Comparison of ENCODE assay signal across 26 cellular contexts in genomic region chr12:127558363-127558762, GRCh38.
DNase-seq lines count a peak whose midpoint lies in the region; ATAC-seq and TF ChIP-seq lines count a peak whose summit lies in the region.
"Had no signal": no experiment of that assay in that cellular context is flagged by ENCODE, and none has a peak within 500 bp of the region (broad histone marks: within the 10 kb centered on the region; RNA-seq: fewer than 3 reads in every experiment).

No MANE protein-coding gene starts in this region.

- DNase-seq in NCI-H1092 treated with DMSO at 0.1 percent for 48 hours (lab: John Stamatoyannopoulos, UW) = peak; percentile 16
- no peak for DNase-seq in NCI-H1092 (lab: John Stamatoyannopoulos, UW)
- no peak for DNase-seq in HFFc6
- DNase-seq in SHP77 treated with DMSO at 0.1 percent for 48 hours (lab: John Stamatoyannopoulos, UW) = peak; percentile 78
- peak; percentile 7 for DNase-seq in astrocyte of the spinal cord (ENCODE audit: low read depth, low spot score)
- no peak for DNase-seq in GM10266 (ENCODE audit: extremely low spot score)
- DNase-seq in GF-D8 (lab: John Stamatoyannopoulos, UW) = no peak
- DNase-seq: 8988T; activated CD4-positive, alpha-beta T cell treated with anti-CD3 and anti-CD28 coated beads for 1 hour; activated naive CD4-positive, alpha-beta T cell treated with anti-CD3 and anti-CD28 coated beads for 36 hours; activated T-cell treated with anti-CD3 and anti-CD28 coated beads for 4 hours; AML-193; DND-41; foreskin melanocyte; immature natural killer cell; Kasumi-1; left lung; NCI-H1417 treated with DMSO at 0.1 percent for 48 hours; pancreas; right lobe of liver; substantia nigra; upper lobe of right lung had no signal

- peak overlapping the region; percentile 72 for H3K27ac Mint-ChIP-seq in HFFc6
- H3K27ac Mint-ChIP-seq: nephron had no signal

- TF ChIP-seq CTCF in HFFc6 (IDR thresholded peaks at IDR 0.05) = no peak
- no peak for TF ChIP-seq CTCF in astrocyte of the spinal cord (IDR thresholded peaks at IDR 0.05; ENCODE audit: low read depth, low read length)
- TF ChIP-seq CTCF in GM10266 (IDR thresholded peaks at IDR 0.05; ENCODE audit: control insufficient read depth, insufficient read depth, low read depth, missing control alignments) = no peak

- no peak for ATAC-seq in GM21576 (IDR thresholded peaks at IDR 0.05; ENCODE audit: unreplicated experiment)
- ATAC-seq: left lung, pancreas, right lobe of liver, upper lobe of right lung had no signal

- no peaks in the 10 kb centered on the region; the same call in 1 of the 2 replicates for H3K9me3 Mint-ChIP-seq in HFFc6
- H3K9me3 Mint-ChIP-seq: nephron had no signal

- no peak overlapping the region for H3K4me3 ChIP-seq in astrocyte of the spinal cord (ENCODE audit: low read depth, low read length)
- H3K4me3 ChIP-seq: hepatocyte, left lung, pancreas, right lobe of liver, upper lobe of right lung had no signal

- in situ Hi-C loops in astrocyte of the spinal cord (cut with HindIII; ENCODE audit: low sequenced_read_pairs) = no loop called here

- H3K27me3 Mint-ChIP-seq in HFFc6 (ENCODE audit: insufficient read depth) = no peaks in the 10 kb centered on the region; the same call in 1 of the 2 replicates
- H3K27me3 Mint-ChIP-seq: central memory CD8-positive, alpha-beta T cell had no signal

- H3K4me1 Mint-ChIP-seq in HFFc6 (ENCODE audit: low read depth) = peaks cover 72% of the 10 kb centered on the region
- H3K4me1 Mint-ChIP-seq: central memory CD8-positive, alpha-beta T cell had no signal

- H3K4me3 Mint-ChIP-seq in HFFc6 = no peak overlapping the region
- H3K4me3 Mint-ChIP-seq: activated naive CD4-positive, alpha-beta T cell treated with anti-CD3 and anti-CD28 coated beads for 36 hours; central memory CD8-positive, alpha-beta T cell; nephron had no signal

- H3K36me3 Mint-ChIP-seq in HFFc6 (ENCODE audit: low read depth) = no peaks in the 10 kb centered on the region
- H3K36me3 Mint-ChIP-seq: immature natural killer cell had no signal

Comparison
In these comparisons a context has a peak if more than half of its experiments do, and no peak if none do; other contexts are left out.
1. DNase-seq: peak in NCI-H1092 treated with DMSO at 0.1 percent for 48 hours (single experiment), SHP77 treated with DMSO at 0.1 percent for 48 hours (single experiment) and astrocyte of the spinal cord (single experiment); none in NCI-H1092 (single experiment), HFFc6 (single experiment), GM10266 (single experiment) and GF-D8 (single experiment).